In genomic region chr12:52248541-52249035, GRCh38 we compare ENCODE assay signal across 2 cellular contexts.
TF ChIP-seq lines count a peak whose summit lies in the region.

No MANE protein-coding gene starts in this region.

TF ChIP-seq in SK-N-SH, 30 proteins besides CTCF, POLR2A, EP300 and RAD21:
- TF ChIP-seq YY1 (IDR thresholded peaks at IDR 0.05; ENCODE audit: low read depth), result no peak
- no peak for TF ChIP-seq RCOR1 (IDR thresholded peaks at IDR 0.05; ENCODE audit: low read length)
- TF ChIP-seq TEAD4 (IDR thresholded peaks at IDR 0.05; ENCODE audit: borderline replicate concordance, insufficient read depth), result no peak
- TF ChIP-seq REST (IDR thresholded peaks at IDR 0.05; ENCODE audit: low read depth, low read length), result no peak
- no peak for TF ChIP-seq TCF12 (IDR thresholded peaks at IDR 0.05)
- TF ChIP-seq SIN3A (IDR thresholded peaks at IDR 0.05; ENCODE audit: borderline replicate concordance, low read depth, low read length), result no peak
- TF ChIP-seq SMC3 (IDR thresholded peaks at IDR 0.05; ENCODE audit: low read depth, low read length), result no peak
- no peak for TF ChIP-seq FOXJ3 (CRISPR knock-in tag; IDR thresholded peaks at IDR 0.05)
- TF ChIP-seq FOSL2 (IDR thresholded peaks at IDR 0.05; ENCODE audit: borderline replicate concordance, low read depth), result no peak
- TF ChIP-seq EZH2phosphoT487 (IDR thresholded peaks at IDR 0.05; ENCODE audit: borderline replicate concordance, low read depth), result no peak
- no peak for TF ChIP-seq MEF2A (IDR thresholded peaks at IDR 0.05; ENCODE audit: borderline replicate concordance, low read depth)
- TF ChIP-seq IRF3 (IDR thresholded peaks at IDR 0.05; ENCODE audit: low read depth, low read length), result no peak

TF ChIP-seq in SK-N-SH treated with all-trans-retinoic acid at 6 μM for 48 hours, 23 proteins besides CTCF, POLR2A, EP300 and RAD21 (continued from another document):
- no peak for TF ChIP-seq SNAI2 (CRISPR knock-in tag; IDR thresholded peaks at IDR 0.05)
- TF ChIP-seq POU6F1 (CRISPR knock-in tag; IDR thresholded peaks at IDR 0.05; ENCODE audit: borderline replicate concordance, low read depth), result no peak
- no peak for TF ChIP-seq RARB (CRISPR knock-in tag; IDR thresholded peaks at IDR 0.05)
- TF ChIP-seq ZNF565 (CRISPR knock-in tag; conservative IDR thresholded peaks at IDR 0.05; ENCODE audit: low read depth), result no peak
- no peak for TF ChIP-seq TSHZ2 (CRISPR knock-in tag; IDR thresholded peaks at IDR 0.05)
